Comparison of ENCODE assay signal across 1 cellular context in the genomic region with DNA sequence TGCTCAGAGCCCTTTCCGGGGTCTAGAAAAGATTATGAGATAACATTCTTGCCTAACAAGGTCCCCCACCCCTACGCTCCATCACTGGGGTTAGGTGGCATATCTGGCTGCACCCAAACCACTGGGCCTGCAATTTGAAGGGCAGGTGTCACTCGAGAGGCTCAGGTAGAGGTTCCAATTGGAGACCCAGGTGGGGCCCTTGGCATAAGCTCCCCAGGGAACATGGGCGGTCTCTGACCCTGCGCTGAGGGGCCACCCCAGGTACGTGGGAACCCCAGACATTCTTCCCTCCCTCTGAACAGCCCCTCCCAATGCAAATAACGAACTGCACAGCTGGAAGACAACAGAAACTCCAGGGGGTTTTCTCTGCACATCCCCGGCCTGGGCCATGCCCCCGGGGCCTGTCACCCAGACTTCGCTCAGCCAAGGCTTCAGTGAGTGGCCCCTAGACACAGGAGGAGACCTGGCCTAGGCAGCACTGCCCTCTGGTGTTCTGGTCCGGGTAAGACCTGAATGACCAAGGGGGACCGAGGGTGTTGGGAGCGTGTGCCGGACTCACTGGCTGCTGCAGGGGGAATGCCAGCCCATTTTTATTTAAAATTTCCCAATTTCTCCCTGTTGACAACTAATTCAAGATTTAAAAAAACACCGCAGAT.
TF ChIP-seq lines count a peak whose summit lies in the region.

No MANE protein-coding gene starts in this region.

TF ChIP-seq in GM23338, 12 proteins besides CTCF, POLR2A, EP300 and RAD21 (continued from another document):
- TF ChIP-seq, protein P1, sequence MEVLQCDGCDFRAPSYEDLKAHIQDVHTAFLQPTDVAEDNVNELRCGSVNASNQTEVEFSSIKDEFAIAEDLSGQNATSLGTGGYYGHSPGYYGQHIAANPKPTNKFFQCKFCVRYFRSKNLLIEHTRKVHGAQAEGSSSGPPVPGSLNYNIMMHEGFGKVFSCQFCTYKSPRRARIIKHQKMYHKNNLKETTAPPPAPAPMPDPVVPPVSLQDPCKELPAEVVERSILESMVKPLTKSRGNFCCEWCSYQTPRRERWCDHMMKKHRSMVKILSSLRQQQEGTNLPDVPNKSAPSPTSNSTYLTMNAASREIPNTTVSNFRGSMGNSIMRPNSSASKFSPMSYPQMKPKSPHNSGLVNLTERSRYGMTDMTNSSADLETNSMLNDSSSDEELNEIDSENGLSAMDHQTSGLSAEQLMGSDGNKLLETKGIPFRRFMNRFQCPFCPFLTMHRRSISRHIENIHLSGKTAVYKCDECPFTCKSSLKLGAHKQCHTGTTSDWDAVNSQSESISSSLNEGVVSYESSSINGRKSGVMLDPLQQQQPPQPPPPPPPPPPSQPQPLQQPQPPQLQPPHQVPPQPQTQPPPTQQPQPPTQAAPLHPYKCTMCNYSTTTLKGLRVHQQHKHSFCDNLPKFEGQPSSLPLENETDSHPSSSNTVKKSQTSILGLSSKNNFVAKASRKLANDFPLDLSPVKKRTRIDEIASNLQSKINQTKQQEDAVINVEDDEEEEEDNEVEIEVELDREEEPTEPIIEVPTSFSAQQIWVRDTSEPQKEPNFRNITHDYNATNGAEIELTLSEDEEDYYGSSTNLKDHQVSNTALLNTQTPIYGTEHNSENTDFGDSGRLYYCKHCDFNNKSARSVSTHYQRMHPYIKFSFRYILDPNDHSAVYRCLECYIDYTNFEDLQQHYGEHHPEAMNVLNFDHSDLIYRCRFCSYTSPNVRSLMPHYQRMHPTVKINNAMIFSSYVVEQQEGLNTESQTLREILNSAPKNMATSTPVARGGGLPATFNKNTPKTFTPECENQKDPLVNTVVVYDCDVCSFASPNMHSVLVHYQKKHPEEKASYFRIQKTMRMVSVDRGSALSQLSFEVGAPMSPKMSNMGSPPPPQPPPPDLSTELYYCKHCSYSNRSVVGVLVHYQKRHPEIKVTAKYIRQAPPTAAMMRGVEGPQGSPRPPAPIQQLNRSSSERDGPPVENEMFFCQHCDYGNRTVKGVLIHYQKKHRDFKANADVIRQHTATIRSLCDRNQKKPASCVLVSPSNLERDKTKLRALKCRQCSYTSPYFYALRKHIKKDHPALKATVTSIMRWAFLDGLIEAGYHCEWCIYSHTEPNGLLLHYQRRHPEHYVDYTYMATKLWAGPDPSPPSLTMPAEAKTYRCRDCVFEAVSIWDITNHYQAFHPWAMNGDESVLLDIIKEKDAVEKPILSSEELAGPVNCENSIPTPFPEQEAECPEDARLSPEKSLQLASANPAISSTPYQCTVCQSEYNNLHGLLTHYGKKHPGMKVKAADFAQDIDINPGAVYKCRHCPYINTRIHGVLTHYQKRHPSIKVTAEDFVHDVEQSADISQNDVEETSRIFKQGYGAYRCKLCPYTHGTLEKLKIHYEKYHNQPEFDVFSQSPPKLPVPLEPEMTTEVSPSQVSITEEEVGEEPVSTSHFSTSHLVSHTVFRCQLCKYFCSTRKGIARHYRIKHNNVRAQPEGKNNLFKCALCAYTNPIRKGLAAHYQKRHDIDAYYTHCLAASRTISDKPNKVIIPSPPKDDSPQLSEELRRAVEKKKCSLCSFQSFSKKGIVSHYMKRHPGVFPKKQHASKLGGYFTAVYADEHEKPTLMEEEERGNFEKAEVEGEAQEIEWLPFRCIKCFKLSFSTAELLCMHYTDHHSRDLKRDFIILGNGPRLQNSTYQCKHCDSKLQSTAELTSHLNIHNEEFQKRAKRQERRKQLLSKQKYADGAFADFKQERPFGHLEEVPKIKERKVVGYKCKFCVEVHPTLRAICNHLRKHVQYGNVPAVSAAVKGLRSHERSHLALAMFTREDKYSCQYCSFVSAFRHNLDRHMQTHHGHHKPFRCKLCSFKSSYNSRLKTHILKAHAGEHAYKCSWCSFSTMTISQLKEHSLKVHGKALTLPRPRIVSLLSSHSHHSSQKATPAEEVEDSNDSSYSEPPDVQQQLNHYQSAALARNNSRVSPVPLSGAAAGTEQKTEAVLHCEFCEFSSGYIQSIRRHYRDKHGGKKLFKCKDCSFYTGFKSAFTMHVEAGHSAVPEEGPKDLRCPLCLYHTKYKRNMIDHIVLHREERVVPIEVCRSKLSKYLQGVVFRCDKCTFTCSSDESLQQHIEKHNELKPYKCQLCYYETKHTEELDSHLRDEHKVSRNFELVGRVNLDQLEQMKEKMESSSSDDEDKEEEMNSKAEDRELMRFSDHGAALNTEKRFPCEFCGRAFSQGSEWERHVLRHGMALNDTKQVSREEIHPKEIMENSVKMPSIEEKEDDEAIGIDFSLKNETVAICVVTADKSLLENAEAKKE (CRISPR knock-in tag; IDR thresholded peaks at IDR 0.05) = no peak
- no peak for TF ChIP-seq STAT1 (IDR thresholded peaks at IDR 0.05; ENCODE audit: unreplicated experiment)
